8 cellular contexts compared by ENCODE assay signal in the genomic region with DNA sequence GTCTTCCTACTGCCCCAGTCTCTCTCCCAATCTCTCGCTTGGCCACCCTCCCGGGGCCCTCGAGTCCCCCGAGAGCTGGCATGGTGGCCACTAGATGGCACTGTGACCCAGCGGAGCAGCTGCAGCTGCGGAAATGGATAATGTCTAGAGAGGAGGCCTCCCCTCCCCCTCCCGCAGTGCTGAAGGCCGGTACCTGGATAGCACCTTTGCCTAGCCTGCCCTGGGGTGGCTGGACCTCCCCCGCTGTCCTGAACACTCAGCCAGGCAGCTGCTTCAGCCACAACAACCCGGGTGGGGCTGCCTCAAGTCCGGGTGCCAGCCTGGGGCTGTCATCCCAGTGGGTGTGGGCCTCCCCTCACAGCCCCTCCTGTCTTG.
A peak's percentile ranks its signal among the peaks of the same experiment; 100 is the strongest.
DNase-seq lines count a peak whose midpoint lies in the region; ATAC-seq and TF ChIP-seq lines count a peak whose summit lies in the region.

No MANE protein-coding gene starts in this region.

- ATAC-seq in GM21390 (IDR thresholded peaks at IDR 0.05; ENCODE audit: unreplicated experiment) = peak; percentile 87
- ATAC-seq in T-helper 17 cell = peak; percentile 78
- peak; percentile 77 to 90 (median 86) for ATAC-seq in heart right ventricle
- no peak for ATAC-seq in HG03045 (IDR thresholded peaks at IDR 0.05; ENCODE audit: unreplicated experiment)

- no peaks in the 10 kb centered on the region for H3K36me3 ChIP-seq in adipocyte (ENCODE audit: control insufficient read depth, insufficient read depth, low read length, severe bottlenecking)
- H3K36me3 ChIP-seq in heart right ventricle = no peaks in the 10 kb centered on the region

- H3K4me3 ChIP-seq in adipocyte (ENCODE audit: low read length) (no peak overlapping the region), heart right ventricle (no peak overlapping the region)

- intact Hi-C loops in CD14-positive monocyte (cut with micrococcal nuclease) (loop anchor here (2.0 to 5.0 kb wide), 2 partner anchors 126 to 127 kb away; no protein-coding TSS in a partner anchor), heart right ventricle (cut with DNase I) (loop anchor here (1.0 to 10.0 kb wide), 9 partner anchors 112 to 400 kb away; no protein-coding TSS in a partner anchor)

- DNase-seq in CD14-positive monocyte (ENCODE audit: low spot score) (no peak), NCI-H1048 (lab: John Stamatoyannopoulos, UW) (peak; percentile 20), T-helper 17 cell (peak; percentile 43 to 68 (median 52)), adipocyte (ENCODE audit: low read depth) (peak; percentile 77), heart right ventricle (peak; percentile 69 to 80), retina (peak; percentile 89)

- H3K27ac Mint-ChIP-seq in CD14-positive monocyte (no peak overlapping the region), T-helper 17 cell (peak overlapping the region; percentile 19)

- peaks cover 6% of the 10 kb centered on the region for H3K4me1 Mint-ChIP-seq in CD14-positive monocyte
- peaks cover 19% of the 10 kb centered on the region for H3K4me1 Mint-ChIP-seq in T-helper 17 cell

- H3K9me3 ChIP-seq in T-helper 17 cell (ENCODE audit: control insufficient read depth, low read length, poor library complexity, severe bottlenecking) = no peaks in the 10 kb centered on the region
- no peaks in the 10 kb centered on the region for H3K9me3 ChIP-seq in adipocyte (ENCODE audit: control insufficient read depth, low read length)
- H3K9me3 ChIP-seq in heart right ventricle = no peaks in the 10 kb centered on the region

- H3K9me3 Mint-ChIP-seq in CD14-positive monocyte = peaks cover 0 to 2% (median 0%) of the 10 kb centered on the region in 7 donors

- WGBS in heart right ventricle, 2 donors = 6 to 7% methylated on average over 11 of the region's 11 CpGs

- H3K4me3 Mint-ChIP-seq in CD14-positive monocyte = no peak overlapping the region
- H3K4me3 Mint-ChIP-seq in T-helper 17 cell = no peak overlapping the region

- TF ChIP-seq CTCF in CD14-positive monocyte (IDR thresholded peaks at IDR 0.05) = peak; percentile 92
- TF ChIP-seq CTCF in heart right ventricle (IDR thresholded peaks at IDR 0.05) = peak; percentile 88 to 95 (median 90)

- H3K27me3 ChIP-seq in adipocyte (replicated peaks; ENCODE audit: control insufficient read depth, insufficient read depth, low read length) = peaks cover 50% of the 10 kb centered on the region
- peaks cover 0 to 8% (median 4%) of the 10 kb centered on the region in 7 donors for H3K27me3 ChIP-seq in heart right ventricle

- no peaks in the 10 kb centered on the region for H3K36me3 Mint-ChIP-seq in CD14-positive monocyte
- H3K36me3 Mint-ChIP-seq in T-helper 17 cell (ENCODE audit: low read depth) = peaks cover 2% of the 10 kb centered on the region

- peaks cover 15% of the 10 kb centered on the region for H3K4me1 ChIP-seq in adipocyte (ENCODE audit: control insufficient read depth, insufficient read depth, low read length)
- H3K4me1 ChIP-seq in heart right ventricle = peaks cover 0 to 21% (median 9%) of the 10 kb centered on the region in 9 donors

- peaks cover 11 to 27% (median 18%) of the 10 kb centered on the region in 3 donors for H3K27me3 Mint-ChIP-seq in CD14-positive monocyte (ENCODE audit: low read depth in 3 of 3)
- H3K27me3 Mint-ChIP-seq in T-helper 17 cell = peaks cover 43% of the 10 kb centered on the region

- no peak overlapping the region for H3K9ac ChIP-seq in adipocyte (ENCODE audit: low read length)

- no peak overlapping the region for H3K27ac ChIP-seq in heart right ventricle
